32 cellular contexts compared by ENCODE assay signal in genomic region chr10:103413540-103413939, GRCh38. TPM values are rescaled to one million over a fixed set of nuclear protein-coding genes. Genes with fewer than 3 reads are reported as not detected.
"Had no signal": no experiment of that assay in that cellular context is flagged by ENCODE, and none has a peak within 500 bp of the region (broad histone marks: within the 10 kb centered on the region; RNA-seq: fewer than 3 reads in every experiment).

No MANE protein-coding gene starts in this region.

- H3K9me3 ChIP-seq: ascending aorta had no signal

- ATAC-seq: activated CD8-positive, alpha-beta T cell treated with anti-CD3 and anti-CD28 coated beads for 36 hours; activated naive CD8-positive, alpha-beta T cell treated with anti-CD3 and anti-CD28 coated beads, Interleukin-2, amount 50 U/mL, for 24 hours had no signal

- H3K4me1 ChIP-seq: ascending aorta had no signal

- H3K27ac ChIP-seq: ascending aorta, cardiac muscle cell, VCaP had no signal

- DNase-seq: activated B cell treated with CpG ODN at 0.5 μM for 24 hours; activated CD4-positive, alpha-beta memory T cell treated with anti-CD3 and anti-CD28 coated beads for 36 hours; activated CD4-positive, alpha-beta T cell treated with anti-CD3 and anti-CD28 coated beads for 4 hours; activated CD4-positive, alpha-beta T cell treated with anti-CD3 and anti-CD28 coated beads, Interleukin-2, amount 10 ng/mL, durations not matched to agents 24 days and 14 days; activated CD4-positive, alpha-beta T cell treated with anti-CD3 and anti-CD28 coated beads, Interleukin-2, amount 50 U/mL, for 1 hour; activated CD4-positive, alpha-beta T cell treated with anti-CD3 and anti-CD28 coated beads, Interleukin-2, amount 50 U/mL, for 4 hours; activated CD4-positive, CD25-positive, alpha-beta regulatory T cell treated with anti-CD3 and anti-CD28 coated beads, Interleukin-2, amount 50 U/mL, for 72 hours; activated CD8-positive, alpha-beta memory T cell treated with anti-CD3 and anti-CD28 coated beads, Interleukin-2, amount 50 U/mL, for 48 hours; activated CD8-positive, alpha-beta T cell treated with anti-CD3 and anti-CD28 coated beads for 36 hours; activated effector memory CD4-positive, alpha-beta T cell treated with Interleukin-2 at 50 U/mL for 16 hours; activated gamma-delta T cell; activated naive CD4-positive, alpha-beta T cell treated with anti-CD3 and anti-CD28 coated beads, Interleukin-2, amount 10 ng/mL, durations not matched to agents 7 days and 5 days; activated naive CD4-positive, alpha-beta T cell treated with Interleukin-2 at 50 U/mL for 16 hours; activated naive CD8-positive, alpha-beta T cell treated with anti-CD3 and anti-CD28 coated beads, Interleukin-2, amount 10 ng/mL, durations not matched to agents 7 days and 5 days; activated naive CD8-positive, alpha-beta T cell treated with anti-CD3 and anti-CD28 coated beads, Interleukin-2, amount 50 U/mL, for 24 hours; activated T-cell treated with anti-CD3 and anti-CD28 coated beads, Interleukin-2, amount 50 U/mL, for 24 hours; activated T-cell treated with anti-CD3 and anti-CD28 coated beads, Interleukin-2, amount 50 U/mL, for 48 hours; amygdala; anterior cingulate cortex; caudate nucleus; cerebellar nuclear complex; T-helper 1 cell; T-helper 2 cell; T-helper 9 cell had no signal

- H3K4me3 ChIP-seq: ascending aorta, cardiac muscle cell had no signal

- H3K27me3 ChIP-seq: ascending aorta, cardiac muscle cell had no signal

- FAIRE-seq: bronchial epithelial cell, TTC549 had no signal

RNA-seq across cellular contexts. Expression of gene CALHM1, which starts 45.2 kb away (rescaled TPM):
- total RNA-seq: activated CD4-positive, alpha-beta memory T cell treated with anti-CD3 and anti-CD28 coated beads for 36 hours; activated CD4-positive, alpha-beta T cell treated with anti-CD3 and anti-CD28 coated beads, Interleukin-2, amount 10 ng/mL, durations not matched to agents 24 days and 14 days; activated CD8-positive, alpha-beta memory T cell treated with anti-CD3 and anti-CD28 coated beads for 36 hours; activated CD8-positive, alpha-beta T cell treated with anti-CD3 and anti-CD28 coated beads for 36 hours; activated T-helper 2 cell treated with anti-CD3 and anti-CD28 coated beads, Interferon-gamma antibody, Interleukin-2, Interleukin-4, amounts not matched to agents 10 μg/mL and 5 μg/mL and 100 μg/mL, durations not matched to agents 14 hours and 24 hours and 36 hours; ascending aorta; bronchial epithelial cell; cardiac muscle cell had no signal
- polyA plus RNA-seq: adipose tissue, cardiac muscle cell had no signal
